In the genomic region with DNA sequence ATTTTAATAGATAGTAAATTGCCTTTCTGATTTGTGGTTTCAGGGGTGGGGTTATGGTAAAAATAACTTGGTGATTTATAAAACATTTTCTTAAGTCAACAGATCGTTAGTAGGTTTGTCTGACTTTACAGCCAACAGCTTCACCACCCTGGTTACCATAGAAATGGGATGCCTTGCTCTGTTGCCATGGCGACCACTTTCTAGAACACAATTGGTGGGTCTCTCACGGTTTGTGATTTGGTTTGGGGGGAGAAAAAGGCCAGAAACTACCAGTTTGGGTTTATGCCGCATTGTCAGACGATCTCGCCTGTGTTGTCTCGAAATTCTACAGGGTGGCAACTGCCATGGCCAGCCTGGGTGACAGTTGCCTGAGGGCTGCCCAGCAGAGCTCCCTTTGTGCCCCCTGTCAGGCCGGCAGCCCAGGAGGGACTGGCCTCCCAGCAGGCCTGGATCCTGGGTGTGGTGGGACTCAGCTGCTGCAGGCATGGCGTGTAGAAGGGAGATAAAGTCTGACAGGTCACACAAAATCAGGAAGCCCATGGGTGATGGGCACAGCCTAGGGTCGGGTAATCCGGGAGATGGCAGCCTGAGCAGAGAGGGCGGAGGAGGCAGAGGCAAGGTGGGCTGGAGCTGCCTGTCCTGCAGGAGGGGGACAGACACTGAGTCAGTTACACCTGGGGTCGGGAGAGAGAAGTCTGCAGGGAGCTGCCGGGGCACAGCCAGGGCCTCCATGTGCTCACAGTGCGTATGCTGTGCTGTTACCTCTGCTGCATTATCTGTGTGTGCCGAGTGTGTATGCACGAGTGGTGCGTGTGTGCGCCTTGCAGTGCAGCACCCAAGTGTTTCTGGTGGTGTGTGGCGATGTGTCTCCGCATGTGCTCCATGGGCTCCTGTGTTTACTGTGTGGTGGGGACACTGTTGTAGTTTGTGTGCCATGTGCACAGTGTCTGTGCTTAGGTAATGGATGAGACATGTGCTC, we compare ENCODE assay signal across 21 cellular contexts. TPM values are rescaled to one million over a fixed set of nuclear protein-coding genes. Genes with fewer than 3 reads are reported as not detected.
DNase-seq lines count a peak whose midpoint lies in the region; ATAC-seq, FAIRE-seq and TF ChIP-seq lines count a peak whose summit lies in the region.
"Had no signal": no experiment of that assay in that cellular context is flagged by ENCODE, and none has a peak within 500 bp of the region (broad histone marks: within the 10 kb centered on the region; RNA-seq: fewer than 3 reads in every experiment).

No MANE protein-coding gene starts in this region.

- intact Hi-C loops in adrenal gland (cut with DNase I), result loop anchor here in 1 of 2 donors (10.0 kb wide), 1 partner anchor 209 kb away; no protein-coding TSS in a partner anchor

- no peak overlapping the region for H3K27ac Mint-ChIP-seq in nephron progenitor cell
- H3K27ac Mint-ChIP-seq: activated CD4-positive, alpha-beta memory T cell treated with anti-CD3 and anti-CD28 coated beads for 36 hours; activated T-helper 2 cell treated with anti-CD3 and anti-CD28 coated beads, Interferon-gamma antibody, Interleukin-2, Interleukin-4, amounts not matched to agents 10 μg/mL and 5 μg/mL and 100 μg/mL, durations not matched to agents 14 hours and 24 hours and 36 hours had no signal

- H3K27me3 ChIP-seq in adrenal gland, result no peaks in the 10 kb centered on the region
- H3K27me3 ChIP-seq: right atrium auricular region had no signal

- H3K4me1 ChIP-seq in adrenal gland (replicated peaks in 1 of 2), result no peaks in the 10 kb centered on the region

- no peak overlapping the region for H3K4me3 ChIP-seq in adrenal gland
- H3K4me3 ChIP-seq: GM12878, right atrium auricular region had no signal

- peaks cover 58% of the 10 kb centered on the region for H3K4me1 Mint-ChIP-seq in nephron progenitor cell

- FAIRE-seq in frontal cortex (lab: Jason Lieb, UNC), result no peak
- FAIRE-seq: GM12878 had no signal

- 79 to 88% (median 87%) methylated on average over 13 to 21 of the region's 21 CpGs for WGBS in adrenal gland, 4 donors

- in situ Hi-C loops in G401 (cut with HindIII; ENCODE audit: low sequenced_read_pairs), result no loop called here

- peak overlapping the region; percentile 77 for H3K27ac ChIP-seq in caudate nucleus (ENCODE audit: low read depth, low read length)
- H3K27ac ChIP-seq in adrenal gland, result no peak overlapping the region
- H3K27ac ChIP-seq: right atrium auricular region, RWPE1 had no signal

- no peaks in the 10 kb centered on the region for H3K36me3 Mint-ChIP-seq in nephron progenitor cell (ENCODE audit: low read depth)
- H3K36me3 Mint-ChIP-seq: activated CD4-positive, alpha-beta memory T cell treated with anti-CD3 and anti-CD28 coated beads for 36 hours had no signal

- DNase-seq in G401 (ENCODE audit: low spot score) (peak; percentile 72), NAMALWA (ENCODE audit: low spot score) (peak; percentile 15), caudate nucleus (lab: John Stamatoyannopoulos, UW) (peak in 35 of 61 donors; percentile 13 to 88 (median 42)), nephron progenitor cell (peak; percentile 43), frontal cortex (ENCODE audit: low spot score in 2 of 2) (no peak), HuH-7 (ENCODE audit: low spot score) (no peak), adrenal gland (no peak)
- DNase-seq: activated CD4-positive, alpha-beta memory T cell treated with anti-CD3 and anti-CD28 coated beads for 36 hours; DND-41; left colon; NCI-H1105; NCI-H774; stimulated activated CD4-positive, alpha-beta T cell treated with anti-CD3 and anti-CD28 coated beads, Interleukin-2, amount 100 ng/mL, for 24 hours had no signal

- TF ChIP-seq CTCF in nephron progenitor cell (IDR thresholded peaks at IDR 0.05) (no peak), adrenal gland (IDR thresholded peaks at IDR 0.05) (no peak)

- ATAC-seq in HG03442 (IDR thresholded peaks at IDR 0.05; ENCODE audit: unreplicated experiment), result no peak
- ATAC-seq: GM12878, left colon had no signal

- H3K4me3 Mint-ChIP-seq in nephron progenitor cell, result no peak overlapping the region
- H3K4me3 Mint-ChIP-seq: activated CD4-positive, alpha-beta memory T cell treated with anti-CD3 and anti-CD28 coated beads for 36 hours had no signal

- no peaks in the 10 kb centered on the region for H3K9me3 ChIP-seq in adrenal gland (replicated peaks in 1 of 3)
- H3K9me3 ChIP-seq: right atrium auricular region had no signal

- TF ChIP-seq POLR2A in adrenal gland (IDR thresholded peaks at IDR 0.05), result no peak

- no peaks in the 10 kb centered on the region for H3K9me3 Mint-ChIP-seq in nephron progenitor cell
- H3K9me3 Mint-ChIP-seq: activated CD4-positive, alpha-beta memory T cell treated with anti-CD3 and anti-CD28 coated beads for 36 hours; activated T-helper 2 cell treated with anti-CD3 and anti-CD28 coated beads, Interferon-gamma antibody, Interleukin-2, Interleukin-4, amounts not matched to agents 10 μg/mL and 5 μg/mL and 100 μg/mL, durations not matched to agents 14 hours and 24 hours and 36 hours had no signal

- peaks cover 31% of the 10 kb centered on the region for H3K27me3 Mint-ChIP-seq in nephron progenitor cell (ENCODE audit: low read depth, poor library complexity)
- H3K27me3 Mint-ChIP-seq: activated CD4-positive, alpha-beta memory T cell treated with anti-CD3 and anti-CD28 coated beads for 36 hours had no signal

- H3K36me3 ChIP-seq in adrenal gland (replicated peaks in 1 of 2), result no peaks in the 10 kb centered on the region
- H3K36me3 ChIP-seq: right atrium auricular region had no signal

RNA-seq across cellular contexts. Expression of gene KCNC1, which starts 31.1 kb away (rescaled TPM):
- total RNA-seq in G401 (2014; rRNA removed; shearing (Covaris generic)), result 0.06 and 0.37 TPM in 2 replicates
- total RNA-seq in frontal cortex, result 5.3 TPM
- 1 to 10 TPM in 1 of 8 donors, under 1 TPM in 4, not detected in 3; 0.06 to 1.3 (median 0.13) TPM for total RNA-seq in adrenal gland
- 1 to 10 TPM in 1 of 3 donors, under 1 TPM in 2; 0.24 to 1.2 (median 0.60) TPM for polyA plus RNA-seq in adrenal gland
- total RNA-seq: activated CD4-positive, alpha-beta memory T cell treated with anti-CD3 and anti-CD28 coated beads for 36 hours; activated T-helper 2 cell treated with anti-CD3 and anti-CD28 coated beads, Interferon-gamma antibody, Interleukin-2, Interleukin-4, amounts not matched to agents 10 μg/mL and 5 μg/mL and 100 μg/mL, durations not matched to agents 14 hours and 24 hours and 36 hours; glomerular endothelial cell; GM12878; right atrium auricular region; ureter had no signal
- polyA plus RNA-seq: BJ had no signal

RNA-seq across cellular contexts. Expression of gene MYOD1, which starts 46.3 kb away (rescaled TPM):
- 0.12 TPM in 1 of 2 replicates, not detected in the other for total RNA-seq in G401 (2014; rRNA removed; shearing (Covaris generic))
- total RNA-seq in frontal cortex, result not detected
- total RNA-seq in adrenal gland, result not detected
- polyA plus RNA-seq in adrenal gland, result not detected
- total RNA-seq: activated CD4-positive, alpha-beta memory T cell treated with anti-CD3 and anti-CD28 coated beads for 36 hours; activated T-helper 2 cell treated with anti-CD3 and anti-CD28 coated beads, Interferon-gamma antibody, Interleukin-2, Interleukin-4, amounts not matched to agents 10 μg/mL and 5 μg/mL and 100 μg/mL, durations not matched to agents 14 hours and 24 hours and 36 hours; glomerular endothelial cell; GM12878; left colon; right atrium auricular region; ureter had no signal
- polyA plus RNA-seq: BJ, GM12878 had no signal

Comparison
In these comparisons a context has a peak if more than half of its experiments do, and no peak if none do; other contexts are left out.
1. DNase-seq: peak in G401 (single experiment), NAMALWA (single experiment), caudate nucleus (35 of 61) and nephron progenitor cell (single experiment); none in frontal cortex (0 of 2), HuH-7 (single experiment) and adrenal gland (0 of 7).